Comparison of ENCODE assay signal across 20 cellular contexts in genomic region chrX:9458516-9459078, GRCh38.
"Had no signal": no experiment of that assay in that cellular context is flagged by ENCODE, and none has a peak within 500 bp of the region (broad histone marks: within the 10 kb centered on the region; RNA-seq: fewer than 3 reads in every experiment).

No MANE protein-coding gene starts in this region.

- ATAC-seq: lower lobe of right lung; stimulated activated naive CD8-positive, alpha-beta T cell treated with anti-CD3 and anti-CD28 coated beads, Interleukin-15, Interleukin-2, amounts not matched to agents 100 U/mL and 50 U/mL, for 24 hours had no signal

- H3K27ac ChIP-seq: colonic mucosa, lower lobe of right lung, right atrium auricular region, transverse colon, vagina had no signal

- H3K27me3 Mint-ChIP-seq: activated naive CD8-positive, alpha-beta T cell treated with anti-CD3 and anti-CD28 coated beads for 36 hours; progenitor cell of endocrine pancreas had no signal

- H3K27me3 ChIP-seq: colonic mucosa, right atrium auricular region, transverse colon, vagina had no signal

- H3K9me3 Mint-ChIP-seq: activated CD4-positive, alpha-beta T cell treated with anti-CD3 and anti-CD28 coated beads, Interleukin-2, amount 10 ng/mL, durations not matched to agents 24 days and 14 days; activated naive CD8-positive, alpha-beta T cell treated with anti-CD3 and anti-CD28 coated beads for 36 hours; T-helper 2 cell treated with Interferon-gamma antibody and Interleukin-4, amounts not matched to agents 5 μg/mL and 100 μg/mL, for 36 hours had no signal

- H3K36me3 Mint-ChIP-seq: activated naive CD8-positive, alpha-beta T cell treated with anti-CD3 and anti-CD28 coated beads for 36 hours; brain had no signal

- H3K4me3 ChIP-seq: colonic mucosa, lower lobe of right lung, right atrium auricular region, transverse colon, vagina had no signal

- DNase-seq: activated CD4-positive, alpha-beta T cell treated with anti-CD3 and anti-CD28 coated beads, Interleukin-2, amount 10 ng/mL, durations not matched to agents 24 days and 14 days; activated CD4-positive, CD25-positive, alpha-beta regulatory T cell; activated CD8-positive, alpha-beta memory T cell treated with anti-CD3 and anti-CD28 coated beads, Interleukin-2, amount 50 U/mL, for 4 hours; activated effector memory CD4-positive, alpha-beta T cell treated with anti-CD3 and anti-CD28 coated beads, Interleukin-2, amount 50 U/mL, for 16 hours; activated naive CD8-positive, alpha-beta T cell treated with anti-CD3 and anti-CD28 coated beads for 36 hours; activated T-cell treated with anti-CD3 and anti-CD28 coated beads, Interleukin-2, amount 50 U/mL, for 48 hours; amygdala; caudate nucleus; colonic mucosa; lower lobe of right lung; nephron progenitor cell; occipital lobe; stimulated activated CD4-positive, alpha-beta T cell treated with anti-CD3 and anti-CD28 coated beads, Interleukin-2, amount 100 ng/mL, for 24 hours; stimulated activated naive CD8-positive, alpha-beta T cell treated with anti-CD3 and anti-CD28 coated beads, Interleukin-15, Interleukin-2, amounts not matched to agents 100 U/mL and 50 U/mL, for 24 hours; transverse colon had no signal

- H3K4me3 Mint-ChIP-seq: activated CD4-positive, alpha-beta T cell treated with anti-CD3 and anti-CD28 coated beads, Interleukin-2, amount 10 ng/mL, durations not matched to agents 24 days and 14 days; activated naive CD8-positive, alpha-beta T cell treated with anti-CD3 and anti-CD28 coated beads for 36 hours; brain; nephron progenitor cell; T-helper 2 cell treated with Interferon-gamma antibody and Interleukin-4, amounts not matched to agents 5 μg/mL and 100 μg/mL, for 36 hours had no signal

- H3K36me3 ChIP-seq: colonic mucosa, lower lobe of right lung, right atrium auricular region, transverse colon, vagina had no signal

- H3K9me3 ChIP-seq: colonic mucosa, lower lobe of right lung, right atrium auricular region, transverse colon, vagina had no signal

- H3K27ac Mint-ChIP-seq: activated CD4-positive, alpha-beta T cell treated with anti-CD3 and anti-CD28 coated beads, Interleukin-2, amount 10 ng/mL, durations not matched to agents 24 days and 14 days; activated naive CD8-positive, alpha-beta T cell treated with anti-CD3 and anti-CD28 coated beads for 36 hours; nephron progenitor cell; progenitor cell of endocrine pancreas; T-helper 2 cell treated with Interferon-gamma antibody and Interleukin-4, amounts not matched to agents 5 μg/mL and 100 μg/mL, for 36 hours had no signal
